ENCODE assay signal across 1 cellular context in the genomic region with DNA sequence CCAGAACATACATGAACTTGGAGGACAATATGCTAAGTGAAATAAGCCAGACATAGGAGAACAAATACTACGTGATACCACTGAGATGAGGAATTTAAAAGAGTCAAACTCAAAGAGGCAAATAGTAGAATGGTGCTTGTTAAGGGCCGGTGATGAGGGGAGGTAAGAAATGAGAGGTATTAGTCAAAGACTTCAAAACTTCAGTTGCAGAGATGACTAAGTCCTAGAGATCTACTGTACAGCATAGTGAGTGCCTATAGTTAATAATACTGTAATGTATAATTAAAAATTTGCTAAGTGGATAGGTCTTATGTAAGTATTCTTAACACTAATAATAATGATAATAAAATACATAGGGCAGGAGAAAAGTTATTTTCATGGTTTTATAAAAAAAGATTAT.
TF ChIP-seq lines count a peak whose summit lies in the region.

No MANE protein-coding gene starts in this region.

TF ChIP-seq in SK-N-SH, 30 proteins besides CTCF, POLR2A, EP300 and RAD21 (continued from another document):
- TF ChIP-seq IRF3 (IDR thresholded peaks at IDR 0.05; ENCODE audit: low read depth, low read length) (no peak), GATA2 (CRISPR knock-in tag; IDR thresholded peaks at IDR 0.05) (no peak), FOSL2 (IDR thresholded peaks at IDR 0.05; ENCODE audit: borderline replicate concordance, low read depth) (no peak), EZH2phosphoT487 (IDR thresholded peaks at IDR 0.05; ENCODE audit: borderline replicate concordance, low read depth) (no peak), YY1 (IDR thresholded peaks at IDR 0.05; ENCODE audit: low read depth) (no peak), FOXM1 (IDR thresholded peaks at IDR 0.05; ENCODE audit: low read depth) (no peak), NRF1 (IDR thresholded peaks at IDR 0.05; ENCODE audit: low read depth, low read length) (no peak), SIN3A (IDR thresholded peaks at IDR 0.05; ENCODE audit: borderline replicate concordance, low read depth, low read length) (no peak), PBX3 (IDR thresholded peaks at IDR 0.05) (no peak), ZBTB33 (IDR thresholded peaks at IDR 0.05; ENCODE audit: borderline replicate concordance, low read depth) (no peak), REST (IDR thresholded peaks at IDR 0.05; ENCODE audit: low read depth, low read length) (no peak), MXI1 (IDR thresholded peaks at IDR 0.05; ENCODE audit: low read depth, low read length) (no peak), POLR2AphosphoS5 (IDR thresholded peaks at IDR 0.05; ENCODE audit: low read depth, low read length) (no peak), GABPA (IDR thresholded peaks at IDR 0.05; ENCODE audit: low read depth) (no peak)
- TF ChIP-seq, protein P1, sequence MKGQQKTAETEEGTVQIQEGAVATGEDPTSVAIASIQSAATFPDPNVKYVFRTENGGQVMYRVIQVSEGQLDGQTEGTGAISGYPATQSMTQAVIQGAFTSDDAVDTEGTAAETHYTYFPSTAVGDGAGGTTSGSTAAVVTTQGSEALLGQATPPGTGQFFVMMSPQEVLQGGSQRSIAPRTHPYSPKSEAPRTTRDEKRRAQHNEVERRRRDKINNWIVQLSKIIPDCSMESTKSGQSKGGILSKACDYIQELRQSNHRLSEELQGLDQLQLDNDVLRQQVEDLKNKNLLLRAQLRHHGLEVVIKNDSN (IDR thresholded peaks at IDR 0.05; ENCODE audit: borderline replicate concordance, low read depth), result no peak
